ENCODE assay signal across 8 cellular contexts in the genomic region with DNA sequence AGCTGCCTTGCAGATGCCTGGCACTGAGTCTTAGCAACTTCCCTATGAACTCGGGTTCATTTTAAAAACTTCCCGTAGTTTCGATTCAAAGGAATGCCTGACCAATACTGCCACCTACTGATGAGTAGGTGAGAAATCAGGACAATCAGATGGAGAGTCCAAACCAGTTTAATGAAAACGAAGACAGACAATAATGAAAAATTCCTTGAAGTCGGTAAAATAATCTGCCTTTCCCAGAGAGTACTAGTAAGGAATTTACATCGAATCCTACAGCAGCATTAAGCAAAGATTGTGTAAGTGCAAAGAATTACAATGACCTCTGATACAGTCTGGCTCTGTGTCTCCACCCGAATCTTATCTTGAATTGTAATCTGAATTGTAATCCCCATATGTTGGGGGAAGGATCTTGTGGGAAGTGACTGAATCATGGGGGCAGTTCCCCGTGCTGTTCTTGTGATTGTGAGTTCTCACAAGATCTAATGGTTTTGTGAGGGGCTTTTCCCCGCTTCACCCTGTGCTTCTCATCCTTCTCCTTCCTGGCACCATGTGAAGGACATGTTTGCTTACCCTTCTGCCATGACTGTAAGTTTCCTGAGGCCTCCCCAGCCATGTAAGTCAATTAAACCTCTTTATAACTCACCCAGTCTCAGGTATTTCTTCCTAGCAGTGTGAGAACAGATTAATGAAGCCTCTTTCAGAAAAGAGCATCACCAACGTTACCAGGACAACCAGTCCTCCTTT.
DNase-seq lines count a peak whose midpoint lies in the region; ATAC-seq and FAIRE-seq lines count a peak whose summit lies in the region.

No MANE protein-coding gene starts in this region.

- ATAC-seq in esophagus mucosa, result peak; percentile 82
- peak; percentile 32 to 35 for ATAC-seq in naive thymus-derived CD8-positive, alpha-beta T cell
- ATAC-seq in GM21381 (IDR thresholded peaks at IDR 0.05; ENCODE audit: unreplicated experiment), result no peak
- no peak for ATAC-seq in HG03025 (IDR thresholded peaks at IDR 0.05; ENCODE audit: low FRiP score, unreplicated experiment)
- ATAC-seq in GM21576 (IDR thresholded peaks at IDR 0.05; ENCODE audit: unreplicated experiment), result no peak

- DNase-seq in COLO829 (ENCODE audit: low spot score), result peak; percentile 34
- peak; percentile 60 for DNase-seq in HTR-8/SVneo (ENCODE audit: insufficient read length, low spot score)
- peak; percentile 62 for DNase-seq in SK-N-DZ (ENCODE audit: low spot score)
- DNase-seq in naive thymus-derived CD8-positive, alpha-beta T cell, result peak in 4 of 10 donors; percentile 1 to 35 (median 20)

- H3K4me1 Mint-ChIP-seq in naive thymus-derived CD8-positive, alpha-beta T cell, result peaks cover 4 to 9% (median 6%) of the 10 kb centered on the region in 4 donors

- H3K9me3 Mint-ChIP-seq in naive thymus-derived CD8-positive, alpha-beta T cell, result peaks cover 0 to 14% (median 6%) of the 10 kb centered on the region in 9 donors

- H3K27ac Mint-ChIP-seq in naive thymus-derived CD8-positive, alpha-beta T cell, result no peak overlapping the region

- POLR2A ChIA-PET in naive thymus-derived CD8-positive, alpha-beta T cell (lab: Charles Lee), result no interaction called here

- peak overlapping the region in 9 of 10 donors; percentile 30 to 69 (median 52) for H3K4me3 Mint-ChIP-seq in naive thymus-derived CD8-positive, alpha-beta T cell

- H3K36me3 Mint-ChIP-seq in naive thymus-derived CD8-positive, alpha-beta T cell, result peaks cover 0 to 8% (median under 1%) of the 10 kb centered on the region in 3 donors

- peaks cover 0 to 12% (median 0%) of the 10 kb centered on the region in 5 donors for H3K27me3 Mint-ChIP-seq in naive thymus-derived CD8-positive, alpha-beta T cell

- FAIRE-seq in HTR-8/SVneo (lab: Jason Lieb, UNC), result no peak

Comparison
In these comparisons a context has a peak if more than half of its experiments do, and no peak if none do; other contexts are left out.
1. ATAC-seq: peak in esophagus mucosa (single experiment) and naive thymus-derived CD8-positive, alpha-beta T cell (2 of 2); none in GM21381 (single experiment), HG03025 (single experiment) and GM21576 (single experiment).